Comparison of ENCODE assay signal across 13 cellular contexts in genomic region chr19:51138549-51138979, GRCh38. TPM values are rescaled to one million over a fixed set of nuclear protein-coding genes. Genes with fewer than 3 reads are reported as not detected.
DNase-seq lines count a peak whose midpoint lies in the region; ATAC-seq and TF ChIP-seq lines count a peak whose summit lies in the region.
"Had no signal": no experiment of that assay in that cellular context is flagged by ENCODE, and none has a peak within 500 bp of the region (broad histone marks: within the 10 kb centered on the region; RNA-seq: fewer than 3 reads in every experiment).

No MANE protein-coding gene starts in this region.

- H3K4me3 Mint-ChIP-seq in CD14-positive monocyte, result peak overlapping the region; percentile 65 to 80
- H3K4me3 Mint-ChIP-seq in natural killer cell treated with Interleukin-12 subunit alpha and Interleukin-12 subunit beta and Interleukin-15 and Interleukin-18, amount 100 ng/mL, for 72 hours, result no peak overlapping the region

- H3K36me3 Mint-ChIP-seq in CD14-positive monocyte, result peaks cover 37 to 69% of the 10 kb centered on the region in 2 donors
- peaks cover 13% of the 10 kb centered on the region for H3K36me3 Mint-ChIP-seq in natural killer cell treated with Interleukin-12 subunit alpha and Interleukin-12 subunit beta and Interleukin-15 and Interleukin-18, amount 100 ng/mL, for 72 hours

- ATAC-seq in Right ventricle myocardium inferior (peak; percentile 63), HG02852 (IDR thresholded peaks at IDR 0.05; ENCODE audit: unreplicated experiment) (no peak)
- ATAC-seq in natural killer cell treated with Interleukin-12 subunit alpha and Interleukin-12 subunit beta and Interleukin-15 and Interleukin-18, amount 100 ng/mL, for 72 hours, result peak; percentile 29 to 50

- H3K27ac Mint-ChIP-seq in CD14-positive monocyte, result peak overlapping the region; percentile 98 to 100 (median 100)
- peak overlapping the region; percentile 22 to 76 for H3K27ac Mint-ChIP-seq in natural killer cell treated with Interleukin-12 subunit alpha and Interleukin-12 subunit beta and Interleukin-15 and Interleukin-18, amount 100 ng/mL, for 72 hours

- no peak for TF ChIP-seq CTCF in CD14-positive monocyte (IDR thresholded peaks at IDR 0.05)

- no peaks in the 10 kb centered on the region for H3K27me3 Mint-ChIP-seq in CD14-positive monocyte (ENCODE audit: low read depth in 3 of 3)
- no peaks in the 10 kb centered on the region for H3K27me3 Mint-ChIP-seq in natural killer cell treated with Interleukin-12 subunit alpha and Interleukin-12 subunit beta and Interleukin-15 and Interleukin-18, amount 100 ng/mL, for 72 hours

- peaks cover 95% of the 10 kb centered on the region for H3K4me1 Mint-ChIP-seq in CD14-positive monocyte
- H3K4me1 Mint-ChIP-seq in natural killer cell treated with Interleukin-12 subunit alpha and Interleukin-12 subunit beta and Interleukin-15 and Interleukin-18, amount 100 ng/mL, for 72 hours (ENCODE audit: low read depth in 2 of 2), result peaks cover 68 to 70% of the 10 kb centered on the region in 2 donors

- DNase-seq in CD14-positive monocyte (ENCODE audit: low spot score), result peak; percentile 91
- peak; percentile 18 for DNase-seq in SKM-1 (lab: John Stamatoyannopoulos, UW; ENCODE audit: unreplicated experiment)
- peak; percentile 84 for DNase-seq in Right ventricle myocardium inferior (ENCODE audit: missing footprints)
- DNase-seq in natural killer cell treated with Interleukin-12 subunit alpha and Interleukin-12 subunit beta and Interleukin-15 and Interleukin-18, amount 100 ng/mL, for 72 hours (ENCODE audit: low spot score), result no peak
- no peak for DNase-seq in NCI-H1694 (lab: John Stamatoyannopoulos, UW)
- DNase-seq in NCI-H2107 (lab: John Stamatoyannopoulos, UW), result no peak
- DNase-seq in stimulated activated CD4-positive, alpha-beta T cell treated with anti-CD3 and anti-CD28 coated beads, Interleukin-4, amount 100 ng/mL, for 4 hours, result no peak
- DNase-seq: DMS53; effector CD4-positive, alpha-beta T cell; NCI-H2029; SHP77 treated with DMSO at 0.1 percent for 48 hours had no signal

- intact Hi-C loops in CD14-positive monocyte (cut with micrococcal nuclease), result no loop called here
- intact Hi-C loops in Right ventricle myocardium inferior (cut with DNase I), result no loop called here

- no peaks in the 10 kb centered on the region for H3K9me3 Mint-ChIP-seq in CD14-positive monocyte
- peaks cover 4% of the 10 kb centered on the region for H3K9me3 Mint-ChIP-seq in natural killer cell treated with Interleukin-12 subunit alpha and Interleukin-12 subunit beta and Interleukin-15 and Interleukin-18, amount 100 ng/mL, for 72 hours

RNA-seq across cellular contexts. Expression of gene SIGLEC7, which starts 3.5 kb away (rescaled TPM):
- polyA plus RNA-seq in CD14-positive monocyte, result 10 to 100 TPM; 71.8 to 93.3 TPM
- 0.87 TPM for total RNA-seq in Right ventricle myocardium inferior
- total RNA-seq in natural killer cell treated with Interleukin-12 subunit alpha and Interleukin-12 subunit beta and Interleukin-15 and Interleukin-18, amount 100 ng/mL, for 72 hours, result 1 to 10 TPM; 7.9 to 8.7 TPM
- total RNA-seq: osteocyte had no signal

RNA-seq across cellular contexts. Expression of gene SIGLEC9, which starts 13.9 kb away (rescaled TPM):
- polyA plus RNA-seq in CD14-positive monocyte, result 100 to 1,000 TPM in 1 of 2 donors, 10 to 100 TPM in 1; 87.5 to 133 TPM
- 2.9 TPM for total RNA-seq in Right ventricle myocardium inferior
- 1 to 10 TPM in 1 of 2 donors, under 1 TPM in 1; 0.69 to 1.1 TPM for total RNA-seq in natural killer cell treated with Interleukin-12 subunit alpha and Interleukin-12 subunit beta and Interleukin-15 and Interleukin-18, amount 100 ng/mL, for 72 hours
- total RNA-seq: osteocyte had no signal

RNA-seq across cellular contexts. Expression of gene CTU1, which starts 30.4 kb away (rescaled TPM):
- polyA plus RNA-seq in CD14-positive monocyte, result 1 to 10 TPM in 1 of 2 donors, under 1 TPM in 1; 0.75 to 3.0 TPM
- 5.2 TPM for total RNA-seq in Right ventricle myocardium inferior
- total RNA-seq in natural killer cell treated with Interleukin-12 subunit alpha and Interleukin-12 subunit beta and Interleukin-15 and Interleukin-18, amount 100 ng/mL, for 72 hours, result 10 to 100 TPM in 1 of 2 donors, 1 to 10 TPM in 1; 8.1 to 15.4 TPM

RNA-seq across cellular contexts. Expression of gene KLK14, which starts 55.9 kb away (rescaled TPM):
- not detected for polyA plus RNA-seq in CD14-positive monocyte
- 2.8 TPM for total RNA-seq in Right ventricle myocardium inferior
- total RNA-seq in natural killer cell treated with Interleukin-12 subunit alpha and Interleukin-12 subunit beta and Interleukin-15 and Interleukin-18, amount 100 ng/mL, for 72 hours, result 1 to 10 TPM in 1 of 2 donors, under 1 TPM in 1; 0.50 to 2.2 TPM
- total RNA-seq: osteocyte had no signal

Comparison
In these comparisons a context has a peak if more than half of its experiments do, and no peak if none do; other contexts are left out.
1. DNase-seq: peak in CD14-positive monocyte (single experiment), SKM-1 (single experiment) and Right ventricle myocardium inferior (single experiment); none in natural killer cell treated with Interleukin-12 subunit alpha and Interleukin-12 subunit beta and Interleukin-15 and Interleukin-18, amount 100 ng/mL, for 72 hours (single experiment), NCI-H1694 (single experiment), NCI-H2107 (single experiment) and stimulated activated CD4-positive, alpha-beta T cell treated with anti-CD3 and anti-CD28 coated beads, Interleukin-4, amount 100 ng/mL, for 4 hours (0 of 2).